Comparison of ENCODE assay signal across 16 cellular contexts in genomic region chrX:312621-313331, GRCh38.
"Had no signal": no experiment of that assay in that cellular context is flagged by ENCODE, and none has a peak within 500 bp of the region (broad histone marks: within the 10 kb centered on the region; RNA-seq: fewer than 3 reads in every experiment).

No MANE protein-coding gene starts in this region.

- H3K9me3 Mint-ChIP-seq: activated B cell treated with CpG ODN at 0.5 μM for 24 hours; activated naive CD4-positive, alpha-beta T cell treated with anti-CD3 and anti-CD28 coated beads, Interleukin-2, amount 10 ng/mL, durations not matched to agents 7 days and 5 days; stimulated activated naive CD8-positive, alpha-beta T cell treated with anti-CD3 and anti-CD28 coated beads, Interleukin-15, Interleukin-2, amounts not matched to agents 100 ng/mL and 50 ng/mL, for 24 hours had no signal

- H3K27ac ChIP-seq: hepatocyte, ovary, tibial nerve, vagina had no signal

- ATAC-seq: activated CD8-positive, alpha-beta T cell treated with anti-CD3 and anti-CD28 coated beads, Interleukin-2, amount 10 ng/mL, durations not matched to agents 7 days and 5 days had no signal

- H3K4me2 ChIP-seq: hepatocyte had no signal

- H3K4me3 ChIP-seq: hepatocyte, ovary, tibial nerve, vagina had no signal

- H3K4me3 Mint-ChIP-seq: activated B cell treated with CpG ODN at 0.5 μM for 24 hours; activated CD8-positive, alpha-beta T cell treated with anti-CD3 and anti-CD28 coated beads, Interleukin-2, amount 10 ng/mL, durations not matched to agents 7 days and 5 days; activated naive CD4-positive, alpha-beta T cell treated with anti-CD3 and anti-CD28 coated beads, Interleukin-2, amount 10 ng/mL, durations not matched to agents 7 days and 5 days; stimulated activated naive CD8-positive, alpha-beta T cell treated with anti-CD3 and anti-CD28 coated beads, Interleukin-15, Interleukin-2, amounts not matched to agents 100 ng/mL and 50 ng/mL, for 24 hours had no signal

- H3K27ac Mint-ChIP-seq: activated B cell treated with CpG ODN at 0.5 μM for 24 hours; activated CD8-positive, alpha-beta T cell treated with anti-CD3 and anti-CD28 coated beads, Interleukin-2, amount 10 ng/mL, durations not matched to agents 7 days and 5 days; activated naive CD4-positive, alpha-beta T cell treated with anti-CD3 and anti-CD28 coated beads, Interleukin-2, amount 10 ng/mL, durations not matched to agents 7 days and 5 days; memory B cell; stimulated activated naive CD8-positive, alpha-beta T cell treated with anti-CD3 and anti-CD28 coated beads, Interleukin-15, Interleukin-2, amounts not matched to agents 100 ng/mL and 50 ng/mL, for 24 hours had no signal

- H3K9me3 ChIP-seq: ovary, tibial nerve, vagina had no signal

- H3K36me3 ChIP-seq: ovary had no signal

- H3K4me1 ChIP-seq: vagina had no signal

- H3K27me3 ChIP-seq: hepatocyte, ovary, tibial nerve, vagina had no signal

- H2AFZ ChIP-seq: hepatocyte had no signal

- H3K27me3 Mint-ChIP-seq: activated B cell treated with CpG ODN at 0.5 μM for 24 hours; activated naive CD4-positive, alpha-beta T cell treated with anti-CD3 and anti-CD28 coated beads, Interleukin-2, amount 10 ng/mL, durations not matched to agents 7 days and 5 days; memory B cell; naive B cell; stimulated activated naive CD8-positive, alpha-beta T cell treated with anti-CD3 and anti-CD28 coated beads, Interleukin-15, Interleukin-2, amounts not matched to agents 100 ng/mL and 50 ng/mL, for 24 hours had no signal

- DNase-seq: activated B cell treated with CpG ODN at 0.5 μM for 24 hours; activated CD4-positive, alpha-beta T cell treated with anti-CD3 and anti-CD28 coated beads for 48 hours; activated CD8-positive, alpha-beta memory T cell treated with anti-CD3 and anti-CD28 coated beads, Interleukin-2, amount 50 U/mL, for 48 hours; activated CD8-positive, alpha-beta T cell treated with anti-CD3 and anti-CD28 coated beads, Interleukin-2, amount 10 ng/mL, durations not matched to agents 7 days and 5 days; activated effector memory CD4-positive, alpha-beta T cell treated with Interleukin-2 at 50 U/mL for 16 hours; activated naive CD4-positive, alpha-beta T cell treated with anti-CD3 and anti-CD28 coated beads, Interleukin-2, amount 10 ng/mL, durations not matched to agents 7 days and 5 days; activated T-cell treated with anti-CD3 and anti-CD28 coated beads, Interleukin-2, amount 50 U/mL, for 48 hours; left colon; naive B cell; T-helper 9 cell had no signal
